Comparison of ENCODE assay signal across 8 cellular contexts in the genomic region with DNA sequence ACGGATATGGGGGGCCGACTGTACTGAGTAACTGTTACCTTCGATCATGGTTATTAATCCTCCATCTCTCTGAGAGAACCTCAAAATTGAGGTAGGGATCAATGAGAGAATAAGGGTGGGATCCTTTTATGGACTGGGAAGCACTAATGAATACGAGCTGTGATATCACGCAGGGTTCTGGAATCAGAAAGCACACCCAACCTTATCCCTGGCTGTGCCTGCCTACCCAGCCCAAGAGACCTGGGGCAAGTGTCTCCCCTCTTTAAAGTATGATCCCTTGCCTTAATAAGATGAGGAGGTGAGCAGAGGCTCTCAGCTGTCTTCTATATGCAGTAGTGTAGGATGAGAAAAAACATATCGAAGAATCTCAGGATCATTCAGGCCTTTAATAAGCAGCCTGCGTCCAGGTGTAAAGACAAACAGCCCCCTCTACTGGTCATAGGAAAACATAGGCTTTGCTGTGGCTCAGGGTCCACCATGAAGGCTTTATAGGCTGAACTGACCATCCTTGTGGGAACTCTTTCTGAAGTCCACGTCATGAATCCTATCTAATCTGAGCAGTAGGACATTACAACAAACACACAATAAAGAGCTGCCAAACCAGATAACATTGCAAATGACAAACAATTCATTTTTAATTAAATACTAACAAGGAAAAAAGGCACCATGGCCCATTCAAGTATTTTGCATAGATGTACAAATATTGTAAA. TPM values are rescaled to one million over a fixed set of nuclear protein-coding genes. Genes with fewer than 3 reads are reported as not detected.
DNase-seq lines count a peak whose midpoint lies in the region; ATAC-seq and TF ChIP-seq lines count a peak whose summit lies in the region.

No MANE protein-coding gene starts in this region.

- peak; percentile 54 for ATAC-seq in GM21619 (IDR thresholded peaks at IDR 0.05; ENCODE audit: unreplicated experiment)
- peak; percentile 16 to 21 for ATAC-seq in naive B cell (ENCODE audit: low read depth in 2 of 2)
- no peak for ATAC-seq in HG03439 (IDR thresholded peaks at IDR 0.05; ENCODE audit: unreplicated experiment)

- peaks cover 56% of the 10 kb centered on the region for H3K4me1 Mint-ChIP-seq in T-helper 2 cell treated with Interferon-gamma antibody and Interleukin-4, amounts not matched to agents 5 μg/mL and 100 μg/mL, for 36 hours (ENCODE audit: low read depth)
- peaks cover 80 to 94% (median 93%) of the 10 kb centered on the region in 3 donors for H3K4me1 Mint-ChIP-seq in naive B cell

- peak; percentile 73 to 82 (median 79) for TF ChIP-seq CTCF in esophagus muscularis mucosa (IDR thresholded peaks at IDR 0.05)

- peak overlapping the region; percentile 37 for H3K27ac Mint-ChIP-seq in T-helper 2 cell treated with Interferon-gamma antibody and Interleukin-4, amounts not matched to agents 5 μg/mL and 100 μg/mL, for 36 hours
- H3K27ac Mint-ChIP-seq in naive B cell, result peak overlapping the region; percentile 65 to 99 (median 83)

- 64% methylated on average over 8 of the region's 8 CpGs for WGBS in esophagus muscularis mucosa

- peaks cover 89% of the 10 kb centered on the region for H3K36me3 Mint-ChIP-seq in T-helper 2 cell treated with Interferon-gamma antibody and Interleukin-4, amounts not matched to agents 5 μg/mL and 100 μg/mL, for 36 hours (ENCODE audit: low read depth)
- peaks cover 57 to 65% of the 10 kb centered on the region in 2 donors for H3K36me3 Mint-ChIP-seq in naive B cell

- no peaks in the 10 kb centered on the region for H3K9me3 Mint-ChIP-seq in T-helper 2 cell treated with Interferon-gamma antibody and Interleukin-4, amounts not matched to agents 5 μg/mL and 100 μg/mL, for 36 hours
- H3K9me3 Mint-ChIP-seq in naive B cell, result no peaks in the 10 kb centered on the region

- H3K4me1 ChIP-seq in esophagus muscularis mucosa, result peaks cover 10 to 64% (median 55%) of the 10 kb centered on the region in 4 donors

- peak overlapping the region; percentile 60 to 84 (median 77) for H3K27ac ChIP-seq in esophagus muscularis mucosa (replicated peaks in 1 of 4)

- DNase-seq in DMS53 (lab: John Stamatoyannopoulos, UW) (peak; percentile 88), NCI-H1105 treated with DMSO at 0.1 percent for 48 hours (lab: John Stamatoyannopoulos, UW) (peak; percentile 41), esophagus muscularis mucosa (ENCODE audit: extremely low spot score) (no peak), naive B cell (peak; percentile 51)
- DNase-seq in T-helper 2 cell treated with Interferon-gamma antibody and Interleukin-4, amounts not matched to agents 5 μg/mL and 100 μg/mL, for 36 hours (ENCODE audit: low spot score), result no peak
- DNase-seq in activated effector memory CD4-positive, alpha-beta T cell treated with Interleukin-2 at 50 U/mL for 16 hours, result no peak

- TF ChIP-seq POLR2A in esophagus muscularis mucosa (IDR thresholded peaks at IDR 0.05; ENCODE audit: low read depth), result no peak

- no peak for TF ChIP-seq EP300 in esophagus muscularis mucosa (IDR thresholded peaks at IDR 0.05)

- H3K9me3 ChIP-seq in esophagus muscularis mucosa, result no peaks in the 10 kb centered on the region

- peaks cover 17 to 72% (median 24%) of the 10 kb centered on the region in 4 donors for H3K36me3 ChIP-seq in esophagus muscularis mucosa

- intact Hi-C loops in esophagus muscularis mucosa (cut with DNase I), result loop anchor here (1.0 to 2.0 kb wide), 2 partner anchors 44 to 111 kb away; no protein-coding TSS in a partner anchor

- H3K27me3 ChIP-seq in esophagus muscularis mucosa, result peaks cover 0 to 3% (median 0%) of the 10 kb centered on the region in 4 donors

- H3K4me3 Mint-ChIP-seq in T-helper 2 cell treated with Interferon-gamma antibody and Interleukin-4, amounts not matched to agents 5 μg/mL and 100 μg/mL, for 36 hours, result no peak overlapping the region
- peak overlapping the region in 6 of 8 donors; percentile 22 to 55 (median 40) for H3K4me3 Mint-ChIP-seq in naive B cell

- H3K27me3 Mint-ChIP-seq in T-helper 2 cell treated with Interferon-gamma antibody and Interleukin-4, amounts not matched to agents 5 μg/mL and 100 μg/mL, for 36 hours (ENCODE audit: low read depth), result no peaks in the 10 kb centered on the region
- H3K27me3 Mint-ChIP-seq in naive B cell, result no peaks in the 10 kb centered on the region

- no peak overlapping the region for H3K4me3 ChIP-seq in esophagus muscularis mucosa

RNA-seq across cellular contexts. Expression of gene NIPAL4, which starts 16.8 kb away (rescaled TPM):
- 1 to 10 TPM; 1.6 to 4.2 (median 2.6) TPM for total RNA-seq in esophagus muscularis mucosa
- 10 to 100 TPM in 3 of 6 donors, 1 to 10 TPM in 3; 3.5 to 15.7 (median 10.3) TPM for polyA plus RNA-seq in naive B cell (ENCODE audit: low read depth in 6 of 6)

Comparison
In these comparisons a context has a peak if more than half of its experiments do, and no peak if none do; other contexts are left out.
1. DNase-seq: peak in DMS53 (single experiment), NCI-H1105 treated with DMSO at 0.1 percent for 48 hours (single experiment) and naive B cell (single experiment); none in T-helper 2 cell treated with Interferon-gamma antibody and Interleukin-4, amounts not matched to agents 5 μg/mL and 100 μg/mL, for 36 hours (single experiment), esophagus muscularis mucosa (single experiment) and activated effector memory CD4-positive, alpha-beta T cell treated with Interleukin-2 at 50 U/mL for 16 hours (single experiment).